ENCODE assay signal across 1 cellular context in genomic region chr1:32256473-32257226, GRCh38.
TF ChIP-seq lines count a peak whose summit lies in the region.

No MANE protein-coding gene starts in this region.

TF ChIP-seq in GM12878, 131 proteins besides CTCF, POLR2A, EP300 and RAD21:
- TF ChIP-seq MEF2A (IDR thresholded peaks at IDR 0.05; ENCODE audit: insufficient read depth, low read depth, low read length) (peak; percentile 77), ZNF207 (IDR thresholded peaks at IDR 0.05; ENCODE audit: borderline replicate concordance) (no peak), LARP7 (IDR thresholded peaks at IDR 0.05) (no peak), MEF2B (IDR thresholded peaks at IDR 0.05; ENCODE audit: partially characterized antibody, poor library complexity, severe bottlenecking) (peak; percentile 58), SRF (IDR thresholded peaks at IDR 0.05; ENCODE audit: low read depth in 2 of 2, low read length in 2 of 2) (0 out of 4 replicates have a peak, but pooled peaks of 1 of the 2 experiments have one; percentile 32)
